ENCODE assay signal across 6 cellular contexts in genomic region chr3:19273091-19273490, GRCh38.
"Had no signal": no experiment of that assay in that cellular context is flagged by ENCODE, and none has a peak within 500 bp of the region (broad histone marks: within the 10 kb centered on the region; RNA-seq: fewer than 3 reads in every experiment).

No MANE protein-coding gene starts in this region.

- H3K4me3 ChIP-seq: K562 had no signal

- H3K36me3 Mint-ChIP-seq: IgD-negative memory B cell had no signal

- H3K27me3 Mint-ChIP-seq: IgD-negative memory B cell had no signal

- DNase-seq: IMR-90, KBM-7, KG1 had no signal

- H3K4me3 Mint-ChIP-seq: IgD-negative memory B cell had no signal

- H3K27ac ChIP-seq: HL-60 had no signal
